Comparison of ENCODE assay signal across 31 cellular contexts in the genomic region with DNA sequence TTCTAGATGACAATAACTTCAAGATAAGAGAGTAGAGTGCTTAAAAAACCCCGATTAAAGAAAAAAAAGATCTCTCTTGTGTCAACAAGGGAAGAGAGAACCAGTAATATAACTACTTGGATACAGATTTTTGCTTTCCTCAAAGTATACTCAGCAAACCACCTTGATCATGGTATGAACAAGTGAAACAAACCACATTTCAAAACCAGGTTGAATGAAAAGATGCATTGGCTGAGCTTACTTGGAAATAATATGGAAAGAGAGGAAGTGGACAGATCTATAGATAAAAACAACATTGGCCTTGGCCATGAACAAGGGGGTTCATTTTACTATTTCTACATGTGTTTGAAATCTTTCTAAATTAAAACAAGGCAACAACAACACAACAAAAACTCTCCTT. TPM values are rescaled to one million over a fixed set of nuclear protein-coding genes. Genes with fewer than 3 reads are reported as not detected.
A peak's percentile ranks its signal among the peaks of the same experiment; 100 is the strongest.
DNase-seq lines count a peak whose midpoint lies in the region; ATAC-seq, FAIRE-seq and TF ChIP-seq lines count a peak whose summit lies in the region.
"Had no signal": no experiment of that assay in that cellular context is flagged by ENCODE, and none has a peak within 500 bp of the region (broad histone marks: within the 10 kb centered on the region; RNA-seq: fewer than 3 reads in every experiment).

No MANE protein-coding gene starts in this region.

- H3K27ac ChIP-seq in A549 (peak overlapping the region; percentile 89 to 96), GM12878 (ENCODE audit: control insufficient read depth, insufficient read depth) (no peak overlapping the region), osteoblast (ENCODE audit: low read depth, low read length) (peak overlapping the region; percentile 0)
- H3K27ac ChIP-seq: HL-60, skin epidermis had no signal

- TF ChIP-seq CTCF in A549 (IDR thresholded peaks at IDR 0.05) (no peak), HFFc6 (IDR thresholded peaks at IDR 0.05) (no peak), GM12878 (IDR thresholded peaks at IDR 0.05 in 2 of 3, conservative IDR thresholded peaks at IDR 0.05 in 1 of 3; ENCODE audit: control insufficient read depth in 2 of 3, extremely low read depth in 1 of 3, insufficient read depth in 1 of 3, low read depth in 3 of 3, low read length in 3 of 3) (no peak), osteoblast (IDR thresholded peaks at IDR 0.05; ENCODE audit: extremely low read depth, low read depth, low read length) (no peak)

- H3K27me3 Mint-ChIP-seq in HFFc6 (ENCODE audit: insufficient read depth) = no peaks in the 10 kb centered on the region
- H3K27me3 Mint-ChIP-seq: brain; CD4-positive, alpha-beta T cell; stimulated activated naive B cell treated with anti-CD40 and anti-IgM and Interleukin-4, amounts not matched to agents 10 μg/mL and 1 μg/mL and 100 μg/mL, for 72 hours had no signal

- SMC1A ChIA-PET in GM12878 (lab: Charles Lee; ENCODE audit: uncharacterized antibody, unreplicated experiment) = interaction anchor here (1.0 to 2.3 kb wide), 4 partner anchors 15 to 122 kb away, joined by 4 to 10 read pairs (median 5); no protein-coding TSS in a partner anchor

- FAIRE-seq in A549 (lab: Jason Lieb, UNC) (no peak), GM12878 (lab: Jason Lieb, UNC) (no peak)
- FAIRE-seq: GM12891 had no signal

- WGBS in A549 (ENCODE audit: missing lambda C conversion rate) = 0% methylated on average over 1 of the region's 1 CpG
- 0% methylated on average over 1 of the region's 1 CpG for WGBS in GM12878 (ENCODE audit: insufficient coverage, insufficient replicate concordance, low lambda C conversion rate, missing lambda C conversion rate)

- H3K9me3 Mint-ChIP-seq in HFFc6 = no peaks in the 10 kb centered on the region
- H3K9me3 Mint-ChIP-seq: CD4-positive, alpha-beta T cell; immature natural killer cell; stimulated activated naive B cell treated with anti-CD40 and anti-IgM and Interleukin-4, amounts not matched to agents 10 μg/mL and 1 μg/mL and 100 μg/mL, for 72 hours; T-helper 2 cell treated with Interferon-gamma antibody and Interleukin-4, amounts not matched to agents 5 μg/mL and 100 μg/mL, for 36 hours had no signal

- CTCF ChIA-PET in A549 (lab: Yijun Ruan, JAX) (interaction anchor here (1.2 kb wide), 1 partner anchor 15 kb away, joined by 3 read pairs; no protein-coding TSS in a partner anchor), GM12878 (lab: Yijun Ruan, JAX) (interaction anchor here (0.6 kb wide), 1 partner anchor 206 kb away, joined by 3 read pairs; no protein-coding TSS in a partner anchor)

- no peak overlapping the region for H2AFZ ChIP-seq in GM12878 (ENCODE audit: control insufficient read depth, low read depth, low read length)
- no peak overlapping the region for H2AFZ ChIP-seq in osteoblast (ENCODE audit: low read length)

- POLR2A ChIA-PET in A549 (lab: Yijun Ruan, JAX) (no interaction called here), GM12878 (lab: Charles Lee) (no interaction called here)

- no TSS peak for BruUV-seq in GM12878 (replicated peaks; lab: Mats Ljungman, UMichigan)

- no peaks in the 10 kb centered on the region for H3K79me2 ChIP-seq in GM12878 (ENCODE audit: control insufficient read depth, insufficient read depth, low read length)
- peaks cover 94% of the 10 kb centered on the region for H3K79me2 ChIP-seq in osteoblast (ENCODE audit: insufficient read depth, low read length)

- in situ Hi-C loops in GM12878 (cut with MboI) = no loop called here

- H3K4me2 ChIP-seq in A549 = peak overlapping the region; percentile 80
- no peak overlapping the region for H3K4me2 ChIP-seq in GM12878 (ENCODE audit: control insufficient read depth, insufficient read depth)
- H3K4me2 ChIP-seq in osteoblast (ENCODE audit: insufficient read depth, low read length) = no peak overlapping the region

- ATAC-seq in A549 (no peak), GM12878 (no peak), GM21619 (IDR thresholded peaks at IDR 0.05; ENCODE audit: unreplicated experiment) (no peak), HG03354 (IDR thresholded peaks at IDR 0.05; ENCODE audit: poor library complexity, severe bottlenecking, unreplicated experiment) (no peak), GM18517 (IDR thresholded peaks at IDR 0.05; ENCODE audit: unreplicated experiment) (no peak)
- ATAC-seq: Panc1; pancreas; stimulated activated naive B cell treated with anti-CD40 and anti-IgM and Interleukin-4, amounts not matched to agents 10 μg/mL and 1 μg/mL and 100 μg/mL, for 72 hours had no signal

- peaks cover 47% of the 10 kb centered on the region for H3K4me1 Mint-ChIP-seq in HFFc6 (ENCODE audit: low read depth)

- peak overlapping the region; percentile 11 for H3K27ac Mint-ChIP-seq in HFFc6
- H3K27ac Mint-ChIP-seq: CD4-positive, alpha-beta T cell; immature natural killer cell; stimulated activated naive B cell treated with anti-CD40 and anti-IgM and Interleukin-4, amounts not matched to agents 10 μg/mL and 1 μg/mL and 100 μg/mL, for 72 hours; T-helper 2 cell treated with Interferon-gamma antibody and Interleukin-4, amounts not matched to agents 5 μg/mL and 100 μg/mL, for 36 hours had no signal

- no peaks in the 10 kb centered on the region for H3K36me3 ChIP-seq in GM12878 (ENCODE audit: control insufficient read depth in 2 of 2, insufficient read depth in 2 of 2, low read length in 1 of 2)
- H3K36me3 ChIP-seq in osteoblast (ENCODE audit: insufficient read depth, low read length) = peaks cover 29% of the 10 kb centered on the region
- H3K36me3 ChIP-seq: pancreas had no signal

- TF ChIP-seq EP300 in A549 (IDR thresholded peaks at IDR 0.05) = no peak
- no peak for TF ChIP-seq EP300 in GM12878 (IDR thresholded peaks at IDR 0.05; ENCODE audit: borderline replicate concordance in 1 of 2, control insufficient read depth in 1 of 2, low read depth in 2 of 2, low read length in 2 of 2)

- H3K4me3 ChIP-seq in A549 = no peak overlapping the region
- H3K4me3 ChIP-seq in GM12878 = no peak overlapping the region
- H3K4me3 ChIP-seq in osteoblast (ENCODE audit: insufficient read depth, low read length) = no peak overlapping the region
- H3K4me3 ChIP-seq: pancreas, skin epidermis had no signal

- H3K4me3 Mint-ChIP-seq in HFFc6 = no peak overlapping the region; the same call in 1 of the 2 replicates
- H3K4me3 Mint-ChIP-seq: brain; CD4-positive, alpha-beta T cell; immature natural killer cell; stimulated activated naive B cell treated with anti-CD40 and anti-IgM and Interleukin-4, amounts not matched to agents 10 μg/mL and 1 μg/mL and 100 μg/mL, for 72 hours; T-helper 2 cell treated with Interferon-gamma antibody and Interleukin-4, amounts not matched to agents 5 μg/mL and 100 μg/mL, for 36 hours had no signal

- peaks cover 25% of the 10 kb centered on the region for H3K36me3 Mint-ChIP-seq in HFFc6 (ENCODE audit: low read depth)
- H3K36me3 Mint-ChIP-seq: brain; stimulated activated naive B cell treated with anti-CD40 and anti-IgM and Interleukin-4, amounts not matched to agents 10 μg/mL and 1 μg/mL and 100 μg/mL, for 72 hours had no signal

- H4K20me1 ChIP-seq in GM12878 (ENCODE audit: control insufficient read depth, insufficient read depth) (no peaks in the 10 kb centered on the region), osteoblast (ENCODE audit: insufficient read depth, low read length) (peaks cover 23% of the 10 kb centered on the region)

- intact Hi-C loops in GM12878 (cut with micrococcal nuclease; ENCODE audit: unreplicated experiment) = loop anchor here (10.0 kb wide), 1 partner anchor 118 kb away; no protein-coding TSS in a partner anchor

- no peaks in the 10 kb centered on the region for H3K27me3 ChIP-seq in GM12878 (replicated peaks in 1 of 2; ENCODE audit: control insufficient read depth in 2 of 2, insufficient read depth in 2 of 2, low read length in 1 of 2)
- H3K27me3 ChIP-seq in osteoblast (ENCODE audit: insufficient read depth, low read length) = no peaks in the 10 kb centered on the region
- H3K27me3 ChIP-seq: pancreas had no signal

- TF ChIP-seq RAD21 in A549 (conservative IDR thresholded peaks at IDR 0.05 in 1 of 2, IDR thresholded peaks at IDR 0.05 in 1 of 2) = no peak
- TF ChIP-seq RAD21 in GM12878 (IDR thresholded peaks at IDR 0.05; ENCODE audit: insufficient read depth, low read depth, low read length) = no peak

- TF ChIP-seq POLR2A in A549 (IDR thresholded peaks at IDR 0.05; ENCODE audit: low read length) (no peak), GM12878 (IDR thresholded peaks at IDR 0.05; ENCODE audit: low read depth, low read length) (no peak)

- no peaks in the 10 kb centered on the region for H3K9me3 ChIP-seq in A549
- H3K9me3 ChIP-seq in GM12878 (replicated peaks; ENCODE audit: control insufficient read depth, insufficient read depth, low read length) = no peaks in the 10 kb centered on the region
- no peaks in the 10 kb centered on the region for H3K9me3 ChIP-seq in osteoblast (ENCODE audit: low read depth, low read length)
- H3K9me3 ChIP-seq: pancreas had no signal

- DNase-seq in A549 (ENCODE audit: low read depth in 1 of 2, low spot score in 1 of 2) (no peak), HFFc6 (no peak), GM12878 (ENCODE audit: low read depth, low spot score) (no peak), osteoblast (ENCODE audit: insufficient read length, low spot score, missing footprints) (no peak), SK-N-DZ (ENCODE audit: low spot score) (no peak)
- DNase-seq: activated CD4-positive, alpha-beta T cell treated with anti-CD3 and anti-CD28 coated beads for 48 hours; activated naive CD4-positive, alpha-beta T cell treated with Interleukin-2 at 50 U/mL for 16 hours; CD4-positive, alpha-beta T cell; cerebellar nuclear complex; DMS 273 treated with DMSO at 0.1 percent for 48 hours; HCEC 1CT; immature natural killer cell; Karpas-422; left colon; mammary epithelial cell; NCI-H2029 treated with DMSO at 0.1 percent for 48 hours; NCI-H226; NCI-H526 treated with DMSO at 0.1 percent for 48 hours; pancreas; Right ventricle myocardium superior; stimulated activated naive B cell treated with anti-CD40 and anti-IgM and Interleukin-4, amounts not matched to agents 10 μg/mL and 1 μg/mL and 100 μg/mL, for 72 hours had no signal

- RAD21 ChIA-PET in GM12878 (lab: Charles Lee; ENCODE audit: unreplicated experiment) = no interaction called here

- H3K4me1 ChIP-seq in A549 = peaks cover 74% of the 10 kb centered on the region
- peaks cover 9% of the 10 kb centered on the region for H3K4me1 ChIP-seq in GM12878 (ENCODE audit: control insufficient read depth, insufficient read depth, low read length)
- peaks cover 35% of the 10 kb centered on the region for H3K4me1 ChIP-seq in osteoblast (ENCODE audit: insufficient read depth, low read length)

- H3K9ac ChIP-seq in GM12878 (ENCODE audit: control insufficient read depth, insufficient read depth, low read length) = no peak overlapping the region

RNA-seq across cellular contexts. Expression of a gene that starts 50.1 kb away (rescaled TPM):
- polyA plus RNA-seq in A549 (2011; rRNA removed) (23.4 and 23.7 TPM in 2 replicates), A549 (2017; fragmentation: RNase III; extraction: RNeasy Plus Mini Kit Qiagen cat#74134 plus additional on column Dnase treatment) (7.1 to 8.8 TPM (median 7.1 TPM) in 3 replicates), GM12878 (2011; rRNA removed) (0.37 and 0.78 TPM in 2 replicates), GM12878 (2014; fragmentation: Illumina TruSeq; extraction: Trizol) (0.08 and 0.21 TPM in 2 replicates), GM12878 (2014; fragmentation: Nextera tagmentation; extraction: Ambion mirVana) (under 1 TPM; 0.03 to 0.05 TPM), GM12878 (2014; rRNA removed) (0.04 and 0.12 TPM in 2 replicates), GM12878 (2016; fragmentation: Nextera tagmentation; extraction: Ambion mirVana) (under 1 TPM; 0.10 to 0.36 TPM)
- polyA plus RNA-seq in A549 (2012; cell fraction: cytosol; rRNA removed) = 5.2 and 6.4 TPM in 2 replicates
- 5.4 and 6.7 TPM in 2 replicates for polyA plus RNA-seq in A549 (2012; cell fraction: nucleus; rRNA removed)
- 20.1 TPM in 2 replicates for polyA minus RNA-seq in A549 (2011; rRNA and poly(A)+ RNA removed)
- total RNA-seq in HFFc6 (2021; fragmentation: NEBNext Ultra II Directional; extraction: Animal tissue kit (Norgen Biotek cat#: 25700)) = 100 to 1,000 TPM in 3 of 6 experiments, 10 to 100 TPM in 3; 78.8 to 115 (median 94.6) TPM
- total RNA-seq in GM12878 (2013; cell fraction: nucleolus; rRNA removed) = 0.96 and 1.5 TPM in 2 replicates
- total RNA-seq in GM12878 (2014; rRNA removed) (under 0.01 and 0.06 TPM in 2 replicates), GM12878 (2014; rRNA removed; fragmentation: Illumina TruSeq; extraction: Trizol) (0.09 and 0.18 TPM in 2 replicates), GM12878 (2021) (0.16 and 0.23 TPM in 2 replicates), osteoblast (41.5 and 46.7 TPM in 2 replicates)
- polyA plus RNA-seq in GM12878 (2011; ENCODE audit: low read depth) = 0.13 TPM
- 0.31 and 0.38 TPM in 2 replicates for polyA plus RNA-seq in GM12878 (2011; cell fraction: cytosol; rRNA removed)
- 0.44 and 0.72 TPM in 2 replicates for polyA plus RNA-seq in GM12878 (2011; cell fraction: nucleus; rRNA removed)
- polyA plus RNA-seq in GM12878 (2012) = 0.43 and 0.48 TPM in 2 replicates
- 0.72 and 2.6 TPM in 2 replicates for polyA minus RNA-seq in GM12878 (2011; rRNA and poly(A)+ RNA removed)
- 1.7 TPM in 1 of 2 replicates, not detected in the other for polyA minus RNA-seq in GM12878 (2011; cell fraction: cytosol; rRNA and poly(A)+ RNA removed)
- polyA minus RNA-seq in GM12878 (2011; cell fraction: nucleus; rRNA and poly(A)+ RNA removed) = 0.12 and 0.57 TPM in 2 replicates
- polyA plus RNA-seq in SK-N-DZ (2014; cell fraction: cytosol; rRNA removed) = 0.07 and 0.14 TPM in 2 replicates
- polyA plus RNA-seq in SK-N-DZ (2014; cell fraction: nucleus; rRNA removed) = 0.08 and 0.25 TPM in 2 replicates
- total RNA-seq: CD4-positive, alpha-beta T cell had no signal
- polyA plus RNA-seq: neural cell had no signal

Comparison
In these comparisons a context has a peak if more than half of its experiments do, and no peak if none do; other contexts are left out.
1. RNA of a gene that starts 50.1 kb away (total RNA-seq): 78.8 to 115 TPM in HFFc6 and 41.5 to 46.7 TPM in osteoblast; under 0.01 to 1.5 TPM in GM12878; every median in the first group is over 10 times any median in the second.